In genomic region chr10:73634397-73634796, GRCh38 we compare ENCODE assay signal across 18 cellular contexts. TPM values are rescaled to one million over a fixed set of nuclear protein-coding genes. Genes with fewer than 3 reads are reported as not detected.
A peak's percentile ranks its signal among the peaks of the same experiment; 100 is the strongest.
DNase-seq lines count a peak whose midpoint lies in the region; TF ChIP-seq lines count a peak whose summit lies in the region.
"Had no signal": no experiment of that assay in that cellular context is flagged by ENCODE, and none has a peak within 500 bp of the region (broad histone marks: within the 10 kb centered on the region; RNA-seq: fewer than 3 reads in every experiment).

No MANE protein-coding gene starts in this region.

- no peaks in the 10 kb centered on the region for H3K36me3 Mint-ChIP-seq in Caco-2 (ENCODE audit: insufficient read depth, unreplicated experiment)
- H3K36me3 Mint-ChIP-seq in HFFc6 (ENCODE audit: low read depth): no peaks in the 10 kb centered on the region
- H3K36me3 Mint-ChIP-seq: CD4-positive, CD25-positive, alpha-beta regulatory T cell had no signal

- DNase-seq in H7: peak; percentile 29
- peak; percentile 20 for DNase-seq in NCI-H69 (lab: John Stamatoyannopoulos, UW)
- no peak for DNase-seq in mesenchymal stem cell
- no peak for DNase-seq in MV-4-11 (lab: John Stamatoyannopoulos, UW)
- DNase-seq in Caco-2: no peak
- DNase-seq in HFFc6: no peak
- DNase-seq: BE2C; CD4-positive, CD25-positive, alpha-beta regulatory T cell; NCI-H1694; NCI-H2081; NCI-H446 treated with DMSO at 0.1 percent for 48 hours; NCI-H748 treated with DMSO at 0.1 percent for 48 hours; PC-9; RPMI8226; SHP77 had no signal

- H2BK12ac ChIP-seq in mesenchymal stem cell (ENCODE audit: low read length in 2 of 2): no peak overlapping the region

- H3K9ac ChIP-seq in mesenchymal stem cell (ENCODE audit: low read length): no peak overlapping the region
- H3K9ac ChIP-seq in skeletal muscle tissue (ENCODE audit: low read depth in 1 of 3, low read length in 3 of 3): peak overlapping the region; percentile 40 to 73 (median 69)

- POLR2A ChIA-PET in Caco-2 (lab: Charles Lee): no interaction called here

- H3K4me1 ChIP-seq in mesenchymal stem cell (ENCODE audit: control insufficient read depth, insufficient read depth, low read depth, low read length) (peaks cover 2% of the 10 kb centered on the region), skeletal muscle tissue (ENCODE audit: control insufficient read depth in 3 of 3, insufficient read depth in 3 of 3, low read length in 3 of 3) (peaks cover 24 to 38% (median 29%) of the 10 kb centered on the region in 3 donors), Caco-2 (no peaks in the 10 kb centered on the region)
- H3K4me1 ChIP-seq: BE2C had no signal

- H3K9me3 ChIP-seq in mesenchymal stem cell (ENCODE audit: control insufficient read depth, low read length): no peaks in the 10 kb centered on the region
- H3K9me3 ChIP-seq in skeletal muscle tissue (ENCODE audit: control insufficient read depth in 3 of 3, low read length in 3 of 3): no peaks in the 10 kb centered on the region
- no peaks in the 10 kb centered on the region for H3K9me3 ChIP-seq in Caco-2
- H3K9me3 ChIP-seq: BE2C had no signal

- H3K4ac ChIP-seq in mesenchymal stem cell (ENCODE audit: low read depth in 1 of 2, low read length in 2 of 2): no peak overlapping the region

- H4K8ac ChIP-seq in mesenchymal stem cell (ENCODE audit: low read length): no peak overlapping the region

- CTCF ChIA-PET in Caco-2 (lab: Charles Lee): no interaction called here

- H3K27ac Mint-ChIP-seq in Caco-2 (ENCODE audit: unreplicated experiment) (no peak overlapping the region), HFFc6 (no peak overlapping the region)

- H3K4me3 ChIP-seq in H7 (ENCODE audit: insufficient read depth, low read depth, low read length): no peak overlapping the region
- no peak overlapping the region for H3K4me3 ChIP-seq in mesenchymal stem cell (ENCODE audit: insufficient read depth in 1 of 2, low read depth in 1 of 2, low read length in 2 of 2)
- peak overlapping the region in 2 of 3 donors; percentile 29 to 60 for H3K4me3 ChIP-seq in skeletal muscle tissue (ENCODE audit: low read length in 3 of 3)
- H3K4me3 ChIP-seq in Caco-2 (ENCODE audit: low read depth, low read length): no peak overlapping the region
- H3K4me3 ChIP-seq: K562, PC-9 had no signal

- H3K27me3 Mint-ChIP-seq in Caco-2 (ENCODE audit: insufficient read depth, unreplicated experiment): no peaks in the 10 kb centered on the region
- peaks cover 4% of the 10 kb centered on the region for H3K27me3 Mint-ChIP-seq in HFFc6 (ENCODE audit: insufficient read depth)
- H3K27me3 Mint-ChIP-seq: CD4-positive, CD25-positive, alpha-beta regulatory T cell had no signal

- no peak overlapping the region for H3K27ac ChIP-seq in mesenchymal stem cell (ENCODE audit: low read length, poor library complexity, severe bottlenecking)
- peak overlapping the region; percentile 90 for H3K27ac ChIP-seq in skeletal muscle tissue (ENCODE audit: low read depth, low read length)
- H3K27ac ChIP-seq: PC-9 had no signal

- no TSS peak for BruUV-seq in Caco-2 (replicated peaks; lab: Mats Ljungman, UMichigan)

- H2BK15ac ChIP-seq in mesenchymal stem cell (ENCODE audit: low read depth, poor library complexity, severe bottlenecking): peak overlapping the region; percentile 26

- H2BK120ac ChIP-seq in mesenchymal stem cell (ENCODE audit: low read depth, low read length): no peak overlapping the region

- no peak overlapping the region for H2AFZ ChIP-seq in mesenchymal stem cell (ENCODE audit: low read depth, low read length)
- H2AFZ ChIP-seq: PC-9 had no signal

- no peaks in the 10 kb centered on the region for H3K36me3 ChIP-seq in H7 (replicated peaks; ENCODE audit: control insufficient read depth, insufficient read depth, low read length)
- no peaks in the 10 kb centered on the region for H3K36me3 ChIP-seq in mesenchymal stem cell (ENCODE audit: control insufficient read depth in 1 of 2, insufficient read depth in 2 of 2, low read depth in 1 of 2, low read length in 2 of 2)
- H3K36me3 ChIP-seq in skeletal muscle tissue (ENCODE audit: control insufficient read depth in 3 of 3, insufficient read depth in 3 of 3, low read length in 3 of 3): peaks cover 25 to 43% (median 32%) of the 10 kb centered on the region in 3 donors
- H3K36me3 ChIP-seq in Caco-2 (ENCODE audit: control insufficient read depth, insufficient read depth, low read length): no peaks in the 10 kb centered on the region
- H3K36me3 ChIP-seq: BE2C had no signal

- H3K14ac ChIP-seq in mesenchymal stem cell (ENCODE audit: low read length in 2 of 2): no peak overlapping the region

- no peak overlapping the region for H2BK5ac ChIP-seq in mesenchymal stem cell (ENCODE audit: low read depth, low read length, poor library complexity, severe bottlenecking)

- H3K4me2 ChIP-seq in mesenchymal stem cell (ENCODE audit: low read length, poor library complexity, severe bottlenecking): no peak overlapping the region
- H3K4me2 ChIP-seq: PC-9 had no signal

- H3K27me3 ChIP-seq in H7 (ENCODE audit: control insufficient read depth, insufficient read depth, low read length) (no peaks in the 10 kb centered on the region), mesenchymal stem cell (ENCODE audit: control insufficient read depth in 1 of 2, insufficient read depth in 1 of 2, low read length in 2 of 2) (peaks cover 1 to 4% of the 10 kb centered on the region in 2 experiments), skeletal muscle tissue (ENCODE audit: control insufficient read depth in 3 of 3, insufficient read depth in 3 of 3, low read length in 3 of 3) (no peaks in the 10 kb centered on the region), Caco-2 (replicated peaks; ENCODE audit: control insufficient read depth, insufficient read depth, low read length) (no peaks in the 10 kb centered on the region)
- H3K27me3 ChIP-seq: BE2C had no signal

- TF ChIP-seq CTCF in Caco-2 (IDR thresholded peaks at IDR 0.05; ENCODE audit: insufficient read depth in 1 of 2, low read depth in 1 of 2, low read length in 1 of 2, severe bottlenecking in 1 of 2, unreplicated experiment in 1 of 2) (no peak), HFFc6 (IDR thresholded peaks at IDR 0.05) (no peak)

- H3K9me3 Mint-ChIP-seq in Caco-2 (ENCODE audit: unreplicated experiment) (no peaks in the 10 kb centered on the region), HFFc6 (no peaks in the 10 kb centered on the region)
- H3K9me3 Mint-ChIP-seq: CD4-positive, CD25-positive, alpha-beta regulatory T cell had no signal

- H2AK5ac ChIP-seq in mesenchymal stem cell (ENCODE audit: low read length, severe bottlenecking): no peak overlapping the region

- H3K23ac ChIP-seq in mesenchymal stem cell (ENCODE audit: low read length in 2 of 2): no peak overlapping the region

- WGBS in mesenchymal stem cell: 83% methylated on average over 6 of the region's 6 CpGs

- H3K4me3 Mint-ChIP-seq in Caco-2 (ENCODE audit: unreplicated experiment): no peak overlapping the region
- no peak overlapping the region for H3K4me3 Mint-ChIP-seq in HFFc6

- H4K91ac ChIP-seq in mesenchymal stem cell (ENCODE audit: low read length): no peak overlapping the region

- intact Hi-C loops in Caco-2 (cut with micrococcal nuclease; ENCODE audit: unreplicated experiment): no loop called here

- H3K79me1 ChIP-seq in mesenchymal stem cell (replicated peaks; ENCODE audit: low read length, poor library complexity, severe bottlenecking): no peaks in the 10 kb centered on the region

- no peak overlapping the region for H3K18ac ChIP-seq in mesenchymal stem cell (ENCODE audit: low read depth in 1 of 2, low read length in 2 of 2)

- no peaks in the 10 kb centered on the region for H3K4me1 Mint-ChIP-seq in Caco-2 (ENCODE audit: low read depth, unreplicated experiment)
- no peaks in the 10 kb centered on the region for H3K4me1 Mint-ChIP-seq in HFFc6 (ENCODE audit: low read depth)
- H3K4me1 Mint-ChIP-seq: CD4-positive, CD25-positive, alpha-beta regulatory T cell had no signal

RNA-seq across cellular contexts. Expression of gene MYOZ1, which starts 6.9 kb away (rescaled TPM):
- total RNA-seq in H7 (2014; rRNA removed; shearing (Covaris generic)): 2.0 and 2.8 TPM in 2 replicates
- polyA plus RNA-seq in mesenchymal stem cell (2013, experiment 1 of 2): 0.07 TPM
- polyA plus RNA-seq in mesenchymal stem cell (2013, experiment 2 of 2): 0.07 TPM
- total RNA-seq in skeletal muscle tissue (1,224 TPM), Caco-2 (2022) (0.35 and 0.52 TPM in 2 replicates)
- 1 to 10 TPM in 3 of 6 experiments, under 1 TPM in 3; 0.41 to 2.5 (median 0.90) TPM for total RNA-seq in HFFc6 (2021; fragmentation: NEBNext Ultra II Directional; extraction: Animal tissue kit (Norgen Biotek cat#: 25700))
- total RNA-seq: CD4-positive, CD25-positive, alpha-beta regulatory T cell had no signal
- polyA plus RNA-seq: CD4-positive, CD25-positive, alpha-beta regulatory T cell had no signal

RNA-seq across cellular contexts. Expression of gene SYNPO2L, which starts 21.4 kb away (rescaled TPM):
- total RNA-seq in H7 (2014; rRNA removed; shearing (Covaris generic)): 0.11 TPM in 1 of 2 replicates, not detected in the other
- polyA plus RNA-seq in mesenchymal stem cell (2013, experiment 1 of 2): 0.54 TPM
- 0.42 TPM for polyA plus RNA-seq in mesenchymal stem cell (2013, experiment 2 of 2)
- total RNA-seq in skeletal muscle tissue: 17.2 TPM
- 0.12 and 0.16 TPM in 2 replicates for total RNA-seq in Caco-2 (2022)
- total RNA-seq in HFFc6 (2021; fragmentation: NEBNext Ultra II Directional; extraction: Animal tissue kit (Norgen Biotek cat#: 25700)): 1 to 10 TPM; 1.5 to 3.3 (median 1.6) TPM
- total RNA-seq: CD4-positive, CD25-positive, alpha-beta regulatory T cell; G401 had no signal
- polyA plus RNA-seq: CD4-positive, CD25-positive, alpha-beta regulatory T cell had no signal

RNA-seq across cellular contexts. Expression of gene USP54, which starts 43.3 kb away (rescaled TPM):
- total RNA-seq in H7 (2014; rRNA removed; shearing (Covaris generic)): 25.0 and 28.4 TPM in 2 replicates
- polyA plus RNA-seq in mesenchymal stem cell (2013, experiment 1 of 2): 6.2 TPM
- 5.8 TPM for polyA plus RNA-seq in mesenchymal stem cell (2013, experiment 2 of 2)
- total RNA-seq in skeletal muscle tissue (20.4 TPM), Caco-2 (2022) (43.5 and 45.8 TPM in 2 replicates)
- total RNA-seq in HFFc6 (2021; fragmentation: NEBNext Ultra II Directional; extraction: Animal tissue kit (Norgen Biotek cat#: 25700)): 10 to 100 TPM in 5 of 6 experiments, 1 to 10 TPM in 1; 9.1 to 12.9 (median 10.7) TPM

Comparison
In these comparisons a context has a peak if more than half of its experiments do, and no peak if none do; other contexts are left out.
1. DNase-seq: peak in H7 (single experiment) and NCI-H69 (single experiment); none in mesenchymal stem cell (single experiment), MV-4-11 (single experiment), Caco-2 (0 of 2) and HFFc6 (single experiment).
2. H3K4me3 ChIP-seq: peak in skeletal muscle tissue (2 of 3); none in H7 (single experiment), mesenchymal stem cell (0 of 2) and Caco-2 (single experiment).
3. RNA of gene MYOZ1, which starts 6.9 kb away (total RNA-seq): 1,224 TPM in skeletal muscle tissue (single experiment); 2.0 to 2.8 TPM in H7, 0.41 to 2.5 TPM in HFFc6 and 0.35 to 0.52 TPM in Caco-2; every median in the first group is over 100 times any median in the second.